Comparison of ENCODE assay signal across 8 cellular contexts in the genomic region with DNA sequence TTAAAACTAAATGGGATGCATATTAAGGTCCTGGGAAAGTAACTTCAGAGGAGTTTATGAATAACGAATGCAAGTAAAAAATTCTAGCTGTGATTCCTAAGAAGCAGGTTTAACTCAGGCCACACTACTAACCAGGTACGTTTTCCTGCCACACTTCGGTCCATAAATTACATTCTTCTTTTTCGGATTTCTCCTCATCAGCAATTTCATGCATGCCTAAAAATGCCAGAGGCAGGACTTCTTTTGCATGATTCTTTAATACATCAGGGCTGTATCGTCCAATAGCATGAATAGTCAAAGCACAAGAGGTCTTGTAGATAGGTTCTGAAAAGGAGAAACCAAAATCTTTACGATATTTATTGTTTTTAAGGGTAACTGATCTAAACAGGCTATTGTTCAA. TPM values are rescaled to one million over a fixed set of nuclear protein-coding genes. Genes with fewer than 3 reads are reported as not detected.
"Had no signal": no experiment of that assay in that cellular context is flagged by ENCODE, and none has a peak within 500 bp of the region (broad histone marks: within the 10 kb centered on the region; RNA-seq: fewer than 3 reads in every experiment).

No MANE protein-coding gene starts in this region.

- H3K4me1 Mint-ChIP-seq: GM23338, H9 had no signal

- H3K4me3 Mint-ChIP-seq: GM23338, H9 had no signal

- ATAC-seq: GM23338 had no signal

- H2AFZ ChIP-seq: GM23338 had no signal

- H3K4me3 ChIP-seq: GM23338 had no signal

- DNase-seq: H9, HCEC 1CT, KBM-7 had no signal

- H3K4me2 ChIP-seq: GM23338 had no signal

- H3K9me3 Mint-ChIP-seq: GM23338, H9 had no signal

- FAIRE-seq: H1, H54, HTR-8/SVneo had no signal

- H3K27ac Mint-ChIP-seq: GM23338, H9 had no signal

RNA-seq across cellular contexts. Expression of a gene that starts 42.3 kb away (rescaled TPM):
- total RNA-seq: GM23338, H1, H9, HT-29 had no signal
- polyA plus RNA-seq: GM23338, H1 had no signal
